In genomic region chr3:49377483-49377882, GRCh38 we compare ENCODE assay signal across 9 cellular contexts. TPM values are rescaled to one million over a fixed set of nuclear protein-coding genes. Genes with fewer than 3 reads are reported as not detected.
A peak's percentile ranks its signal among the peaks of the same experiment; 100 is the strongest.
DNase-seq lines count a peak whose midpoint lies in the region; ATAC-seq, FAIRE-seq and TF ChIP-seq lines count a peak whose summit lies in the region.
"Had no signal": no experiment of that assay in that cellular context is flagged by ENCODE, and none has a peak within 500 bp of the region (broad histone marks: within the 10 kb centered on the region; RNA-seq: fewer than 3 reads in every experiment).

No MANE protein-coding gene starts in this region.

- H3K9ac ChIP-seq in adipocyte (ENCODE audit: low read length): no peak overlapping the region
- H3K9ac ChIP-seq in smooth muscle cell (ENCODE audit: low read depth): no peak overlapping the region

- no peak for FAIRE-seq in HTR-8/SVneo (lab: Jason Lieb, UNC)

- peaks cover 37% of the 10 kb centered on the region for H3K36me3 ChIP-seq in SJSA1
- H3K36me3 ChIP-seq in adipocyte (ENCODE audit: control insufficient read depth, insufficient read depth, low read length, severe bottlenecking): peaks cover 31% of the 10 kb centered on the region
- H3K36me3 ChIP-seq in smooth muscle cell (ENCODE audit: low read depth): peaks cover 14% of the 10 kb centered on the region

- H4K20me1 ChIP-seq in smooth muscle cell (ENCODE audit: low read depth): peaks cover 100% of the 10 kb centered on the region

- H3K4me1 ChIP-seq in SJSA1 (replicated peaks) (peaks cover 34% of the 10 kb centered on the region), adipocyte (ENCODE audit: control insufficient read depth, insufficient read depth, low read length) (peaks cover 16% of the 10 kb centered on the region), smooth muscle cell (ENCODE audit: low read depth) (peaks cover 7% of the 10 kb centered on the region)

- no peak overlapping the region for H2AFZ ChIP-seq in smooth muscle cell (ENCODE audit: low read depth)

- no peak overlapping the region for H3K4me3 ChIP-seq in SJSA1
- no peak overlapping the region for H3K4me3 ChIP-seq in adipocyte (ENCODE audit: low read length)
- H3K4me3 ChIP-seq in smooth muscle cell: no peak overlapping the region

- TF ChIP-seq CTCF in smooth muscle cell (IDR thresholded peaks at IDR 0.05; ENCODE audit: borderline replicate concordance, insufficient read depth, poor library complexity, severe bottlenecking): no peak

- no peak overlapping the region for H3K4me2 ChIP-seq in smooth muscle cell

- H3K27ac ChIP-seq in SJSA1 (peak overlapping the region; percentile 80), smooth muscle cell (ENCODE audit: low read depth) (peak overlapping the region; percentile 93)

- peaks cover 11% of the 10 kb centered on the region for H3F3A ChIP-seq in smooth muscle cell (ENCODE audit: low read depth)

- H3K27me3 ChIP-seq in SJSA1 (replicated peaks) (no peaks in the 10 kb centered on the region), adipocyte (replicated peaks; ENCODE audit: control insufficient read depth, insufficient read depth, low read length) (no peaks in the 10 kb centered on the region), smooth muscle cell (ENCODE audit: low read depth) (no peaks in the 10 kb centered on the region)

- no peaks in the 10 kb centered on the region for H3K9me3 ChIP-seq in SJSA1 (replicated peaks)
- no peaks in the 10 kb centered on the region for H3K9me3 ChIP-seq in adipocyte (ENCODE audit: control insufficient read depth, low read length)
- H3K9me3 ChIP-seq in smooth muscle cell (replicated peaks; ENCODE audit: low read depth): no peaks in the 10 kb centered on the region

- ATAC-seq in HG03175 (IDR thresholded peaks at IDR 0.05; ENCODE audit: unreplicated experiment): no peak

- peak; percentile 75 for DNase-seq in Daoy (ENCODE audit: low read depth)
- peak; percentile 38 to 50 for DNase-seq in SJSA1 (ENCODE audit: low read depth in 1 of 2, low spot score in 2 of 2)
- DNase-seq in adipocyte (ENCODE audit: low read depth): peak; percentile 43
- no peak for DNase-seq in smooth muscle cell (lab: John Stamatoyannopoulos, UW; ENCODE audit: unreplicated experiment)
- no peak for DNase-seq in SHP77 (lab: John Stamatoyannopoulos, UW)
- no peak for DNase-seq in NCI-H187 (lab: John Stamatoyannopoulos, UW)
- DNase-seq in HTR-8/SVneo (ENCODE audit: insufficient read length, low spot score): no peak
- DNase-seq: NCI-H1048 had no signal

- H3K79me2 ChIP-seq in smooth muscle cell (ENCODE audit: low read depth): peaks cover 99% of the 10 kb centered on the region

- WGBS in smooth muscle cell (ENCODE audit: low lambda C conversion rate): 75% methylated on average over 1 of the region's 1 CpG

RNA-seq across cellular contexts. Expression of gene GPX1, which starts 19.3 kb away (rescaled TPM):
- total RNA-seq in Daoy (2014; rRNA removed; shearing (Covaris generic)): 240 and 299 TPM in 2 replicates
- 226 and 326 TPM in 2 replicates for total RNA-seq in SJSA1 (2014; rRNA removed; shearing (Covaris generic))
- total RNA-seq in smooth muscle cell: 148 and 173 TPM in 2 replicates
- polyA plus RNA-seq in smooth muscle cell: 247 and 301 TPM in 2 replicates

RNA-seq across cellular contexts. Expression of gene RHOA, which starts 34.3 kb away (rescaled TPM):
- 273 and 298 TPM in 2 replicates for total RNA-seq in Daoy (2014; rRNA removed; shearing (Covaris generic))
- total RNA-seq in SJSA1 (2014; rRNA removed; shearing (Covaris generic)): 490 and 775 TPM in 2 replicates
- 530 and 556 TPM in 2 replicates for total RNA-seq in smooth muscle cell
- 440 and 447 TPM in 2 replicates for polyA plus RNA-seq in smooth muscle cell

RNA-seq across cellular contexts. Expression of gene TCTA, which starts 34.7 kb away (rescaled TPM):
- total RNA-seq in Daoy (2014; rRNA removed; shearing (Covaris generic)): 7.8 and 10.2 TPM in 2 replicates
- total RNA-seq in SJSA1 (2014; rRNA removed; shearing (Covaris generic)): 21.6 and 21.7 TPM in 2 replicates
- 4.3 and 11.0 TPM in 2 replicates for total RNA-seq in smooth muscle cell
- 12.8 and 13.6 TPM in 2 replicates for polyA plus RNA-seq in smooth muscle cell

RNA-seq across cellular contexts. Expression of gene USP4, which starts 37.6 kb away (rescaled TPM):
- total RNA-seq in Daoy (2014; rRNA removed; shearing (Covaris generic)): 8.9 and 10.2 TPM in 2 replicates
- 7.8 and 11.5 TPM in 2 replicates for total RNA-seq in SJSA1 (2014; rRNA removed; shearing (Covaris generic))
- 23.8 and 28.3 TPM in 2 replicates for total RNA-seq in smooth muscle cell
- polyA plus RNA-seq in smooth muscle cell: 25.6 and 36.1 TPM in 2 replicates

RNA-seq across cellular contexts. Expression of gene AMT, which starts 44.8 kb away (rescaled TPM):
- total RNA-seq in Daoy (2014; rRNA removed; shearing (Covaris generic)): 0.06 TPM in 1 of 2 replicates, not detected in the other
- 0.85 and 1.5 TPM in 2 replicates for total RNA-seq in SJSA1 (2014; rRNA removed; shearing (Covaris generic))
- total RNA-seq in smooth muscle cell: 10.9 and 16.1 TPM in 2 replicates
- polyA plus RNA-seq in smooth muscle cell: 19.3 and 21.6 TPM in 2 replicates

Comparison
In these comparisons a context has a peak if more than half of its experiments do, and no peak if none do; other contexts are left out.
1. DNase-seq: peak in Daoy (single experiment), SJSA1 (2 of 2) and adipocyte (single experiment); none in smooth muscle cell (single experiment), SHP77 (0 of 2), NCI-H187 (0 of 2) and HTR-8/SVneo (single experiment).